Comparison of ENCODE assay signal across 1 cellular context in the genomic region with DNA sequence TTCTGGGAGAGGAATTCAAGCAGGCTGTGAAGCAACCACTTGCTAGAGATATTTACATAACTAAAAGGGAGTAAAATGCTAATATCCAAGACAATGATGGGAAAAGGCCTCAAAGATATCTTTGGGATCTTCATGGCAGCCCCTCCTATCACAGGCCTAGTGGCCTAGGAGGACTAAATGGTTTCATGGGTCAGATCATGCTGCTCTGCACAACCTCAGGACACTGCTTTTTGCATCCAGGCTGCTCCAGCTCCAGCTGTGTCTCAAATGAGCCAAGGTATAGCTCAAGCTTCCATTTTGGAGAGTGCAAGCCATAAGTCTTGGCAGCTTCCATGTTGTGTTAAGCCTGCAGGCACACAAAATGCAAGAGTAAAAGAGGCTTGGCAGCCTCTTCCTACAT.
TF ChIP-seq lines count a peak whose summit lies in the region.

No MANE protein-coding gene starts in this region.

TF ChIP-seq in GM23338, 12 proteins besides CTCF, POLR2A, EP300 and RAD21 (continued from another document):
- TF ChIP-seq, protein P1, sequence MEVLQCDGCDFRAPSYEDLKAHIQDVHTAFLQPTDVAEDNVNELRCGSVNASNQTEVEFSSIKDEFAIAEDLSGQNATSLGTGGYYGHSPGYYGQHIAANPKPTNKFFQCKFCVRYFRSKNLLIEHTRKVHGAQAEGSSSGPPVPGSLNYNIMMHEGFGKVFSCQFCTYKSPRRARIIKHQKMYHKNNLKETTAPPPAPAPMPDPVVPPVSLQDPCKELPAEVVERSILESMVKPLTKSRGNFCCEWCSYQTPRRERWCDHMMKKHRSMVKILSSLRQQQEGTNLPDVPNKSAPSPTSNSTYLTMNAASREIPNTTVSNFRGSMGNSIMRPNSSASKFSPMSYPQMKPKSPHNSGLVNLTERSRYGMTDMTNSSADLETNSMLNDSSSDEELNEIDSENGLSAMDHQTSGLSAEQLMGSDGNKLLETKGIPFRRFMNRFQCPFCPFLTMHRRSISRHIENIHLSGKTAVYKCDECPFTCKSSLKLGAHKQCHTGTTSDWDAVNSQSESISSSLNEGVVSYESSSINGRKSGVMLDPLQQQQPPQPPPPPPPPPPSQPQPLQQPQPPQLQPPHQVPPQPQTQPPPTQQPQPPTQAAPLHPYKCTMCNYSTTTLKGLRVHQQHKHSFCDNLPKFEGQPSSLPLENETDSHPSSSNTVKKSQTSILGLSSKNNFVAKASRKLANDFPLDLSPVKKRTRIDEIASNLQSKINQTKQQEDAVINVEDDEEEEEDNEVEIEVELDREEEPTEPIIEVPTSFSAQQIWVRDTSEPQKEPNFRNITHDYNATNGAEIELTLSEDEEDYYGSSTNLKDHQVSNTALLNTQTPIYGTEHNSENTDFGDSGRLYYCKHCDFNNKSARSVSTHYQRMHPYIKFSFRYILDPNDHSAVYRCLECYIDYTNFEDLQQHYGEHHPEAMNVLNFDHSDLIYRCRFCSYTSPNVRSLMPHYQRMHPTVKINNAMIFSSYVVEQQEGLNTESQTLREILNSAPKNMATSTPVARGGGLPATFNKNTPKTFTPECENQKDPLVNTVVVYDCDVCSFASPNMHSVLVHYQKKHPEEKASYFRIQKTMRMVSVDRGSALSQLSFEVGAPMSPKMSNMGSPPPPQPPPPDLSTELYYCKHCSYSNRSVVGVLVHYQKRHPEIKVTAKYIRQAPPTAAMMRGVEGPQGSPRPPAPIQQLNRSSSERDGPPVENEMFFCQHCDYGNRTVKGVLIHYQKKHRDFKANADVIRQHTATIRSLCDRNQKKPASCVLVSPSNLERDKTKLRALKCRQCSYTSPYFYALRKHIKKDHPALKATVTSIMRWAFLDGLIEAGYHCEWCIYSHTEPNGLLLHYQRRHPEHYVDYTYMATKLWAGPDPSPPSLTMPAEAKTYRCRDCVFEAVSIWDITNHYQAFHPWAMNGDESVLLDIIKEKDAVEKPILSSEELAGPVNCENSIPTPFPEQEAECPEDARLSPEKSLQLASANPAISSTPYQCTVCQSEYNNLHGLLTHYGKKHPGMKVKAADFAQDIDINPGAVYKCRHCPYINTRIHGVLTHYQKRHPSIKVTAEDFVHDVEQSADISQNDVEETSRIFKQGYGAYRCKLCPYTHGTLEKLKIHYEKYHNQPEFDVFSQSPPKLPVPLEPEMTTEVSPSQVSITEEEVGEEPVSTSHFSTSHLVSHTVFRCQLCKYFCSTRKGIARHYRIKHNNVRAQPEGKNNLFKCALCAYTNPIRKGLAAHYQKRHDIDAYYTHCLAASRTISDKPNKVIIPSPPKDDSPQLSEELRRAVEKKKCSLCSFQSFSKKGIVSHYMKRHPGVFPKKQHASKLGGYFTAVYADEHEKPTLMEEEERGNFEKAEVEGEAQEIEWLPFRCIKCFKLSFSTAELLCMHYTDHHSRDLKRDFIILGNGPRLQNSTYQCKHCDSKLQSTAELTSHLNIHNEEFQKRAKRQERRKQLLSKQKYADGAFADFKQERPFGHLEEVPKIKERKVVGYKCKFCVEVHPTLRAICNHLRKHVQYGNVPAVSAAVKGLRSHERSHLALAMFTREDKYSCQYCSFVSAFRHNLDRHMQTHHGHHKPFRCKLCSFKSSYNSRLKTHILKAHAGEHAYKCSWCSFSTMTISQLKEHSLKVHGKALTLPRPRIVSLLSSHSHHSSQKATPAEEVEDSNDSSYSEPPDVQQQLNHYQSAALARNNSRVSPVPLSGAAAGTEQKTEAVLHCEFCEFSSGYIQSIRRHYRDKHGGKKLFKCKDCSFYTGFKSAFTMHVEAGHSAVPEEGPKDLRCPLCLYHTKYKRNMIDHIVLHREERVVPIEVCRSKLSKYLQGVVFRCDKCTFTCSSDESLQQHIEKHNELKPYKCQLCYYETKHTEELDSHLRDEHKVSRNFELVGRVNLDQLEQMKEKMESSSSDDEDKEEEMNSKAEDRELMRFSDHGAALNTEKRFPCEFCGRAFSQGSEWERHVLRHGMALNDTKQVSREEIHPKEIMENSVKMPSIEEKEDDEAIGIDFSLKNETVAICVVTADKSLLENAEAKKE (CRISPR knock-in tag; IDR thresholded peaks at IDR 0.05) = no peak
- TF ChIP-seq, protein P2, sequence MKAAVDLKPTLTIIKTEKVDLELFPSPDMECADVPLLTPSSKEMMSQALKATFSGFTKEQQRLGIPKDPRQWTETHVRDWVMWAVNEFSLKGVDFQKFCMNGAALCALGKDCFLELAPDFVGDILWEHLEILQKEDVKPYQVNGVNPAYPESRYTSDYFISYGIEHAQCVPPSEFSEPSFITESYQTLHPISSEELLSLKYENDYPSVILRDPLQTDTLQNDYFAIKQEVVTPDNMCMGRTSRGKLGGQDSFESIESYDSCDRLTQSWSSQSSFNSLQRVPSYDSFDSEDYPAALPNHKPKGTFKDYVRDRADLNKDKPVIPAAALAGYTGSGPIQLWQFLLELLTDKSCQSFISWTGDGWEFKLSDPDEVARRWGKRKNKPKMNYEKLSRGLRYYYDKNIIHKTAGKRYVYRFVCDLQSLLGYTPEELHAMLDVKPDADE (IDR thresholded peaks at IDR 0.05) = no peak
- TF ChIP-seq CREB1 (CRISPR knock-in tag; IDR thresholded peaks at IDR 0.05; ENCODE audit: low read depth) (no peak), ZNF331 (CRISPR knock-in tag; IDR thresholded peaks at IDR 0.05; ENCODE audit: low read depth) (no peak), STAT1 (IDR thresholded peaks at IDR 0.05; ENCODE audit: unreplicated experiment) (no peak), EZH2 (IDR thresholded peaks at IDR 0.05; ENCODE audit: low read depth, unreplicated experiment) (no peak), EZH2phosphoT487 (IDR thresholded peaks at IDR 0.05; ENCODE audit: unreplicated experiment) (no peak)
- TF ChIP-seq, protein P3, sequence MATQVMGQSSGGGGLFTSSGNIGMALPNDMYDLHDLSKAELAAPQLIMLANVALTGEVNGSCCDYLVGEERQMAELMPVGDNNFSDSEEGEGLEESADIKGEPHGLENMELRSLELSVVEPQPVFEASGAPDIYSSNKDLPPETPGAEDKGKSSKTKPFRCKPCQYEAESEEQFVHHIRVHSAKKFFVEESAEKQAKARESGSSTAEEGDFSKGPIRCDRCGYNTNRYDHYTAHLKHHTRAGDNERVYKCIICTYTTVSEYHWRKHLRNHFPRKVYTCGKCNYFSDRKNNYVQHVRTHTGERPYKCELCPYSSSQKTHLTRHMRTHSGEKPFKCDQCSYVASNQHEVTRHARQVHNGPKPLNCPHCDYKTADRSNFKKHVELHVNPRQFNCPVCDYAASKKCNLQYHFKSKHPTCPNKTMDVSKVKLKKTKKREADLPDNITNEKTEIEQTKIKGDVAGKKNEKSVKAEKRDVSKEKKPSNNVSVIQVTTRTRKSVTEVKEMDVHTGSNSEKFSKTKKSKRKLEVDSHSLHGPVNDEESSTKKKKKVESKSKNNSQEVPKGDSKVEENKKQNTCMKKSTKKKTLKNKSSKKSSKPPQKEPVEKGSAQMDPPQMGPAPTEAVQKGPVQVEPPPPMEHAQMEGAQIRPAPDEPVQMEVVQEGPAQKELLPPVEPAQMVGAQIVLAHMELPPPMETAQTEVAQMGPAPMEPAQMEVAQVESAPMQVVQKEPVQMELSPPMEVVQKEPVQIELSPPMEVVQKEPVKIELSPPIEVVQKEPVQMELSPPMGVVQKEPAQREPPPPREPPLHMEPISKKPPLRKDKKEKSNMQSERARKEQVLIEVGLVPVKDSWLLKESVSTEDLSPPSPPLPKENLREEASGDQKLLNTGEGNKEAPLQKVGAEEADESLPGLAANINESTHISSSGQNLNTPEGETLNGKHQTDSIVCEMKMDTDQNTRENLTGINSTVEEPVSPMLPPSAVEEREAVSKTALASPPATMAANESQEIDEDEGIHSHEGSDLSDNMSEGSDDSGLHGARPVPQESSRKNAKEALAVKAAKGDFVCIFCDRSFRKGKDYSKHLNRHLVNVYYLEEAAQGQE (IDR thresholded peaks at IDR 0.05; ENCODE audit: unreplicated experiment) = no peak
